ENCODE assay signal across 15 cellular contexts in the genomic region with DNA sequence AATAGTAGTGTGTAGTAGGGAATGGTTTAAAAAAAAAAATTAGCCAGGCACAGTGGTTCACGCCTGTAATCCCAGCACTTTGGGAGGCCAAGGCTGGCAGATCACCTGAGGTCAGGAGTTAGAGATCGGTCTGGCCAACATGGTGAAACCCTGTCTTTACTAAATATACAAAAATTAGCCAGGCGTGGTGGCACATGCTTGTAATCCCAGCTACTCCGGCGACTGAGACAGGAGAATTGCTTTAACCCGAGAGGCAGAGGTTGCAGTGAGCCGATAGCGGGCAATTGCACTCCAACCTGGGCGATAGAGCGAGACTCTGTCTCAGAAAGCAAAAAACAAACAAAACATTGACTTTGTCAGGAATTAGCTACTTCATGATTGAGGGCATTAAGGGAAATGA. TPM values are rescaled to one million over a fixed set of nuclear protein-coding genes. Genes with fewer than 3 reads are reported as not detected.
DNase-seq lines count a peak whose midpoint lies in the region; ATAC-seq and TF ChIP-seq lines count a peak whose summit lies in the region.
"Not testable (repeated sequence)": the region's sequence is repeated elsewhere in the genome, so short reads cannot be mapped to it uniquely, and the experiment has no call there.
"Had no signal": no experiment of that assay in that cellular context is flagged by ENCODE, and none has a peak within 500 bp of the region (broad histone marks: within the 10 kb centered on the region; RNA-seq: fewer than 3 reads in every experiment).

No MANE protein-coding gene starts in this region.

- H3K9me3 ChIP-seq in DND-41 (ENCODE audit: insufficient read depth, low read length, severe bottlenecking); OCI-LY7 (ENCODE audit: low read length); naive thymus-derived CD4-positive, alpha-beta T cell (ENCODE audit: control insufficient read depth in 2 of 3, low read length in 3 of 3); smooth muscle cell (replicated peaks; ENCODE audit: low read depth): not testable (repeated sequence)

- not testable (repeated sequence) for H3K4me3 ChIP-seq in DND-41 (ENCODE audit: low read depth in 1 of 2, low read length in 2 of 2); OCI-LY7 (ENCODE audit: low read depth, low read length, poor library complexity, severe bottlenecking); naive thymus-derived CD4-positive, alpha-beta T cell (ENCODE audit: low read length); smooth muscle cell

- not testable (repeated sequence) for BruUV-seq in OCI-LY7 (replicated peaks; lab: Mats Ljungman, UMichigan)

- not testable (repeated sequence) for H3K9me2 ChIP-seq in OCI-LY7 (ENCODE audit: insufficient read depth, low read length)

- peak overlapping the region; percentile 97 for H3K4me2 ChIP-seq in DND-41 (ENCODE audit: insufficient read depth, low read length)
- H3K4me2 ChIP-seq in OCI-LY7 (ENCODE audit: low read length) = peak overlapping the region; percentile 90; the same call in 1 of the 2 replicates
- H3K4me2 ChIP-seq in smooth muscle cell = peak overlapping the region; percentile 86

- not testable (repeated sequence) for H2AFZ ChIP-seq in DND-41 (ENCODE audit: low read depth, low read length); OCI-LY7 (ENCODE audit: low read length); smooth muscle cell (ENCODE audit: low read depth)

- not testable (repeated sequence) for H3K9me3 Mint-ChIP-seq in activated CD4-positive, alpha-beta T cell treated with anti-CD3 and anti-CD28 coated beads, Interleukin-2, amount 10 ng/mL, durations not matched to agents 24 days and 14 days; activated naive CD4-positive, alpha-beta T cell treated with anti-CD3 and anti-CD28 coated beads, Interleukin-2, amount 50 U/mL, for 24 hours; chondrocyte (ENCODE audit: low read depth); naive thymus-derived CD4-positive, alpha-beta T cell

- not testable (repeated sequence) for ATAC-seq in DND-41 (ENCODE audit: insufficient read depth, low read depth); naive thymus-derived CD4-positive, alpha-beta T cell

- not testable (repeated sequence) for H3K27me3 Mint-ChIP-seq in activated CD4-positive, alpha-beta T cell treated with anti-CD3 and anti-CD28 coated beads, Interleukin-2, amount 10 ng/mL, durations not matched to agents 24 days and 14 days; activated naive CD4-positive, alpha-beta T cell treated with anti-CD3 and anti-CD28 coated beads, Interleukin-2, amount 50 U/mL, for 24 hours; chondrocyte (ENCODE audit: low read depth); naive thymus-derived CD4-positive, alpha-beta T cell

- H3K27me3 ChIP-seq in DND-41 (ENCODE audit: insufficient read depth, low read length, poor library complexity); naive thymus-derived CD4-positive, alpha-beta T cell (ENCODE audit: control insufficient read depth in 2 of 2, insufficient read depth in 2 of 2, low read length in 2 of 2); smooth muscle cell (ENCODE audit: low read depth): not testable (repeated sequence)

- not testable (repeated sequence) for DNase-seq in DND-41; OCI-LY7 (ENCODE audit: low spot score); activated CD4-positive, alpha-beta T cell treated with anti-CD3 and anti-CD28 coated beads, Interleukin-2, amount 10 ng/mL, durations not matched to agents 24 days and 14 days; chondrocyte (ENCODE audit: low spot score); naive thymus-derived CD4-positive, alpha-beta T cell; smooth muscle cell (lab: John Stamatoyannopoulos, UW; ENCODE audit: unreplicated experiment)

- H3K36me3 ChIP-seq in DND-41 (ENCODE audit: insufficient read depth, low read length) (peaks cover 51% of the 10 kb centered on the region), OCI-LY7 (ENCODE audit: insufficient read depth, low read length) (peaks cover 61% of the 10 kb centered on the region)
- peaks cover 0 to 27% (median 3%) of the 10 kb centered on the region in 3 experiments for H3K36me3 ChIP-seq in naive thymus-derived CD4-positive, alpha-beta T cell (ENCODE audit: control insufficient read depth in 2 of 3, insufficient read depth in 3 of 3, low read length in 3 of 3)
- H3K36me3 ChIP-seq in smooth muscle cell (ENCODE audit: low read depth) = not testable (repeated sequence)

- not testable (repeated sequence) for H3K27ac Mint-ChIP-seq in activated CD4-positive, alpha-beta T cell treated with anti-CD3 and anti-CD28 coated beads, Interleukin-2, amount 10 ng/mL, durations not matched to agents 24 days and 14 days
- peak overlapping the region; percentile 96 for H3K27ac Mint-ChIP-seq in activated naive CD4-positive, alpha-beta T cell treated with anti-CD3 and anti-CD28 coated beads, Interleukin-2, amount 50 U/mL, for 24 hours
- H3K27ac Mint-ChIP-seq in chondrocyte (ENCODE audit: unreplicated experiment) = peak overlapping the region; percentile 95
- peak overlapping the region in 6 of 9 donors; percentile 16 to 99 (median 96) for H3K27ac Mint-ChIP-seq in naive thymus-derived CD4-positive, alpha-beta T cell

- H3K79me2 ChIP-seq in DND-41 (ENCODE audit: insufficient read depth, low read length) (peaks cover 48% of the 10 kb centered on the region), OCI-LY7 (ENCODE audit: insufficient read depth, low read depth, low read length) (peaks cover 25% of the 10 kb centered on the region), smooth muscle cell (ENCODE audit: low read depth) (peaks cover 46% of the 10 kb centered on the region)

- POLR2A ChIA-PET in OCI-LY7 (lab: Charles Lee) = interaction anchor here (0.6 to 2.4 kb wide), 6 partner anchors 13 to 89 kb away, joined by 3 to 17 read pairs (median 3); a partner anchor contains a TSS
- POLR2A ChIA-PET in naive thymus-derived CD4-positive, alpha-beta T cell (lab: Charles Lee) = interaction anchor here (0.7 to 8.0 kb wide), 12 partner anchors 23 to 204 kb away, joined by 3 to 81 read pairs (median 10); a partner anchor contains a TSS

- intact Hi-C loops in OCI-LY7 (cut with micrococcal nuclease; ENCODE audit: unreplicated experiment) = not testable (repeated sequence)
- intact Hi-C loops in activated CD4-positive, alpha-beta T cell treated with anti-CD3 and anti-CD28 coated beads, Interleukin-2, amount 10 ng/mL, durations not matched to agents 24 days and 14 days (cut with micrococcal nuclease) = loop anchor here (5.0 kb wide), 1 partner anchor 45 kb away; a partner anchor contains a TSS
- intact Hi-C loops in naive thymus-derived CD4-positive, alpha-beta T cell (cut with micrococcal nuclease) = loop anchor here (5.0 kb wide), 2 partner anchors 245 to 380 kb away; a partner anchor contains a TSS

- H3K4me1 ChIP-seq in DND-41 (ENCODE audit: insufficient read depth, low read length) (peaks cover 67% of the 10 kb centered on the region), OCI-LY7 (ENCODE audit: insufficient read depth, low read length, poor library complexity, severe bottlenecking) (peaks cover 28% of the 10 kb centered on the region), smooth muscle cell (ENCODE audit: low read depth) (peaks cover 25% of the 10 kb centered on the region)
- peaks cover 28 to 33% of the 10 kb centered on the region in 2 donors for H3K4me1 ChIP-seq in naive thymus-derived CD4-positive, alpha-beta T cell (ENCODE audit: control insufficient read depth in 2 of 2, insufficient read depth in 2 of 2, low read length in 2 of 2)

- H3K36me3 Mint-ChIP-seq in activated CD4-positive, alpha-beta T cell treated with anti-CD3 and anti-CD28 coated beads, Interleukin-2, amount 10 ng/mL, durations not matched to agents 24 days and 14 days (ENCODE audit: low read depth) = peaks cover 72% of the 10 kb centered on the region
- H3K36me3 Mint-ChIP-seq in activated naive CD4-positive, alpha-beta T cell treated with anti-CD3 and anti-CD28 coated beads, Interleukin-2, amount 50 U/mL, for 24 hours = peaks cover 13% of the 10 kb centered on the region
- not testable (repeated sequence) for H3K36me3 Mint-ChIP-seq in chondrocyte (ENCODE audit: low read depth)
- peaks cover 0 to 22% (median 8%) of the 10 kb centered on the region in 5 donors for H3K36me3 Mint-ChIP-seq in naive thymus-derived CD4-positive, alpha-beta T cell

- H3K27ac ChIP-seq in DND-41 (ENCODE audit: low read length); OCI-LY7 (ENCODE audit: low read depth, low read length, poor library complexity, severe bottlenecking): not testable (repeated sequence)
- peak overlapping the region; percentile 94 for H3K27ac ChIP-seq in naive thymus-derived CD4-positive, alpha-beta T cell (ENCODE audit: low read depth, low read length)
- peak overlapping the region; percentile 94 for H3K27ac ChIP-seq in smooth muscle cell (ENCODE audit: low read depth)

- TF ChIP-seq CTCF in DND-41 (IDR thresholded peaks at IDR 0.05; ENCODE audit: borderline replicate concordance, extremely low read depth, low read length, poor library complexity, severe bottlenecking); OCI-LY7 (conservative IDR thresholded peaks at IDR 0.05; ENCODE audit: low read length); chondrocyte (IDR thresholded peaks at IDR 0.05); smooth muscle cell (IDR thresholded peaks at IDR 0.05; ENCODE audit: borderline replicate concordance, insufficient read depth, poor library complexity, severe bottlenecking): not testable (repeated sequence)

- peaks cover 44% of the 10 kb centered on the region for H3K4me1 Mint-ChIP-seq in activated CD4-positive, alpha-beta T cell treated with anti-CD3 and anti-CD28 coated beads, Interleukin-2, amount 10 ng/mL, durations not matched to agents 24 days and 14 days
- H3K4me1 Mint-ChIP-seq in activated naive CD4-positive, alpha-beta T cell treated with anti-CD3 and anti-CD28 coated beads, Interleukin-2, amount 50 U/mL, for 24 hours = peaks cover 64% of the 10 kb centered on the region
- peaks cover 66% of the 10 kb centered on the region for H3K4me1 Mint-ChIP-seq in chondrocyte (ENCODE audit: low read depth)
- H3K4me1 Mint-ChIP-seq in naive thymus-derived CD4-positive, alpha-beta T cell = peaks cover 40 to 80% (median 54%) of the 10 kb centered on the region in 7 donors

- H3F3A ChIP-seq in smooth muscle cell (ENCODE audit: low read depth) = peaks cover 31% of the 10 kb centered on the region

- H4K20me1 ChIP-seq in DND-41 (ENCODE audit: insufficient read depth, low read length); OCI-LY7 (ENCODE audit: insufficient read depth, low read length); smooth muscle cell (ENCODE audit: low read depth): not testable (repeated sequence)

- 94% methylated on average over 10 of the region's 10 CpGs for WGBS in smooth muscle cell (ENCODE audit: low lambda C conversion rate)

- CTCF ChIA-PET in OCI-LY7 (lab: Charles Lee; ENCODE audit: unreplicated experiment) = interaction anchor here (0.6 kb wide), 1 partner anchor 83 kb away, joined by 4 read pairs; no protein-coding TSS in a partner anchor
- CTCF ChIA-PET in naive thymus-derived CD4-positive, alpha-beta T cell (lab: Charles Lee) = interaction anchor here (1.0 to 2.3 kb wide), 5 partner anchors 24 to 85 kb away, joined by 3 to 14 read pairs (median 4); a partner anchor contains a TSS

- peak overlapping the region; percentile 98 for H3K4me3 Mint-ChIP-seq in activated CD4-positive, alpha-beta T cell treated with anti-CD3 and anti-CD28 coated beads, Interleukin-2, amount 10 ng/mL, durations not matched to agents 24 days and 14 days
- H3K4me3 Mint-ChIP-seq in activated naive CD4-positive, alpha-beta T cell treated with anti-CD3 and anti-CD28 coated beads, Interleukin-2, amount 50 U/mL, for 24 hours = peak overlapping the region; percentile 94
- H3K4me3 Mint-ChIP-seq in chondrocyte (ENCODE audit: unreplicated experiment) = not testable (repeated sequence)
- H3K4me3 Mint-ChIP-seq in naive thymus-derived CD4-positive, alpha-beta T cell = peak overlapping the region; percentile 6 to 100 (median 84)

- H3K9ac ChIP-seq in DND-41 (ENCODE audit: low read depth, low read length); smooth muscle cell (ENCODE audit: low read depth): not testable (repeated sequence)

RNA-seq across cellular contexts. Expression of a gene that starts 1.8 kb away (rescaled TPM):
- total RNA-seq in OCI-LY7 (2014; rRNA removed; shearing (Covaris generic)) = 348 and 394 TPM in 2 replicates
- total RNA-seq in OCI-LY7 (2022) (264 TPM in 2 replicates), chondrocyte (266 to 309 TPM (median 274 TPM) in 3 replicates), smooth muscle cell (416 and 464 TPM in 2 replicates)
- total RNA-seq in activated CD4-positive, alpha-beta T cell treated with anti-CD3 and anti-CD28 coated beads, Interleukin-2, amount 10 ng/mL, durations not matched to agents 24 days and 14 days = 319 and 342 TPM in 2 replicates
- total RNA-seq in naive thymus-derived CD4-positive, alpha-beta T cell = 100 to 1,000 TPM; 323 to 785 (median 692) TPM
- 1,000 to 10,000 TPM; 1,766 to 1,956 TPM for polyA plus RNA-seq in naive thymus-derived CD4-positive, alpha-beta T cell
- 523 and 540 TPM in 2 replicates for polyA plus RNA-seq in smooth muscle cell

RNA-seq across cellular contexts. Expression of a gene that starts 2.4 kb away (rescaled TPM):
- total RNA-seq in OCI-LY7 (2014; rRNA removed; shearing (Covaris generic)) = 41.0 and 53.4 TPM in 2 replicates
- total RNA-seq in OCI-LY7 (2022) (59.3 and 64.9 TPM in 2 replicates), chondrocyte (44.1 to 47.0 TPM (median 47.0 TPM) in 3 replicates), smooth muscle cell (30.8 and 39.1 TPM in 2 replicates)
- 104 and 108 TPM in 2 replicates for total RNA-seq in activated CD4-positive, alpha-beta T cell treated with anti-CD3 and anti-CD28 coated beads, Interleukin-2, amount 10 ng/mL, durations not matched to agents 24 days and 14 days
- 10 to 100 TPM; 38.9 to 55.9 (median 49.2) TPM for total RNA-seq in naive thymus-derived CD4-positive, alpha-beta T cell
- polyA plus RNA-seq in naive thymus-derived CD4-positive, alpha-beta T cell = 10 to 100 TPM; 69.6 to 75.1 TPM
- 56.9 and 60.9 TPM in 2 replicates for polyA plus RNA-seq in smooth muscle cell

RNA-seq across cellular contexts. Expression of a gene that starts 24.3 kb away (rescaled TPM):
- 85.5 and 95.6 TPM in 2 replicates for total RNA-seq in OCI-LY7 (2014; rRNA removed; shearing (Covaris generic))
- total RNA-seq in OCI-LY7 (2022) (94.5 and 109 TPM in 2 replicates), chondrocyte (48.6 to 71.1 TPM (median 52.8 TPM) in 3 replicates), smooth muscle cell (56.8 and 57.3 TPM in 2 replicates)
- 86.7 and 91.1 TPM in 2 replicates for total RNA-seq in activated CD4-positive, alpha-beta T cell treated with anti-CD3 and anti-CD28 coated beads, Interleukin-2, amount 10 ng/mL, durations not matched to agents 24 days and 14 days
- 10 to 100 TPM; 35.4 to 73.5 (median 69.0) TPM for total RNA-seq in naive thymus-derived CD4-positive, alpha-beta T cell
- 10 to 100 TPM; 45.9 to 58.2 TPM for polyA plus RNA-seq in naive thymus-derived CD4-positive, alpha-beta T cell
- 58.3 and 65.7 TPM in 2 replicates for polyA plus RNA-seq in smooth muscle cell

RNA-seq across cellular contexts. Expression of a gene that starts 29.0 kb away (rescaled TPM):
- 77.4 and 78.2 TPM in 2 replicates for total RNA-seq in OCI-LY7 (2014; rRNA removed; shearing (Covaris generic))
- total RNA-seq in OCI-LY7 (2022) (121 and 137 TPM in 2 replicates), chondrocyte (4.0 to 5.5 TPM (median 4.8 TPM) in 3 replicates), smooth muscle cell (3.1 and 4.7 TPM in 2 replicates)
- 71.8 and 76.7 TPM in 2 replicates for total RNA-seq in activated CD4-positive, alpha-beta T cell treated with anti-CD3 and anti-CD28 coated beads, Interleukin-2, amount 10 ng/mL, durations not matched to agents 24 days and 14 days
- total RNA-seq in naive thymus-derived CD4-positive, alpha-beta T cell = 10 to 100 TPM in 1 of 5 experiments, 1 to 10 TPM in 2, under 1 TPM in 2; 0.08 to 65.4 (median 1.1) TPM
- not detected for polyA plus RNA-seq in naive thymus-derived CD4-positive, alpha-beta T cell
- 2.0 and 3.5 TPM in 2 replicates for polyA plus RNA-seq in smooth muscle cell

RNA-seq across cellular contexts. Expression of a gene that starts 39.0 kb away (rescaled TPM):
- 0.16 TPM in 1 of 2 replicates, not detected in the other for total RNA-seq in OCI-LY7 (2014; rRNA removed; shearing (Covaris generic))
- total RNA-seq in OCI-LY7 (2022) (0.27 TPM in 1 of 2 replicates, not detected in the other), chondrocyte (not detected in 3 replicates), smooth muscle cell (0.04 and 0.40 TPM in 2 replicates)
- total RNA-seq in activated CD4-positive, alpha-beta T cell treated with anti-CD3 and anti-CD28 coated beads, Interleukin-2, amount 10 ng/mL, durations not matched to agents 24 days and 14 days = not detected in 2 replicates
- total RNA-seq in naive thymus-derived CD4-positive, alpha-beta T cell = not detected
- polyA plus RNA-seq in naive thymus-derived CD4-positive, alpha-beta T cell = under 1 TPM; 0.13 to 0.18 TPM
- 0.38 TPM in 1 of 2 replicates, not detected in the other for polyA plus RNA-seq in smooth muscle cell
- total RNA-seq: Caco-2; colonic mucosa; Daoy; kidney; lung; SJSA1; T-helper 2 cell treated with Interferon-gamma antibody and Interleukin-4, amounts not matched to agents 100 ng/mL and 5 ng/mL, for 36 hours; temporal lobe had no signal
- polyA plus RNA-seq: lung had no signal
